ENCODE assay signal across 15 cellular contexts in the genomic region with DNA sequence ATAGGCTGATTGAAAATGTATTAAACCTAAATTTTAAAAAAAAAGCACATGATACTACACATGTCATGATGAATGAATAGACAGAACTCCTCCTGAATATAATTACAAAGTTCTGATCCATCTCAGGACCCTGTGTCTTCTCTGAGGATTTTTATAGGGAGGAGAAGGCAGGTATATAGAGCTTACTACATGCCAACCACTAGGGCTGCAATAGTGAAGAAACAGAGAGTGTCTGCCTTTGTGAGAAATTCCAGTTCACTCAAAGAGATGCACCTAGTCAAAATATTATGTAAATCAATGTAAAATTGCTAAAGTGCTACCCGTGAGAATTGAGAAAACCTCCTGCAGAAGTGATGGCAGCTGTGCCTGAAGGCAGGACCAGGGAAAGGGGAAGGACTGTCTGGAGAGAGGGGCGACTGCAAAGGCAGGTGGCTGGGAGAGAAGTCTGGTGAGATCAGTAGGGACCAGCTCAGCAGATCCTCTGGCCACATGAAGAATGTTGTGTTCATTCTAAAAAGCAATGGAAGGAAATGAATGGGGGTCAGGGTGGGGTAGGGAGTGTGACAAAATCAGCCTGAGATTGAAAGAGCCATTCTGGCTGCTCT. TPM values are rescaled to one million over a fixed set of nuclear protein-coding genes. Genes with fewer than 3 reads are reported as not detected.
DNase-seq lines count a peak whose midpoint lies in the region; ATAC-seq and TF ChIP-seq lines count a peak whose summit lies in the region.
"Had no signal": no experiment of that assay in that cellular context is flagged by ENCODE, and none has a peak within 500 bp of the region (broad histone marks: within the 10 kb centered on the region; RNA-seq: fewer than 3 reads in every experiment).

No MANE protein-coding gene starts in this region.

- H3K36me3 ChIP-seq in GM23338 (ENCODE audit: insufficient read depth) (peaks cover 16% of the 10 kb centered on the region), adipocyte (ENCODE audit: control insufficient read depth, insufficient read depth, low read length, severe bottlenecking) (peaks cover 43% of the 10 kb centered on the region), gastroesophageal sphincter (peaks cover 0 to 44% of the 10 kb centered on the region in 2 donors), vagina (peaks cover 0 to 37% of the 10 kb centered on the region in 2 donors)

- peak overlapping the region; percentile 42; the same call in 1 of the 2 replicates for H3K27ac Mint-ChIP-seq in GM23338
- peak overlapping the region; percentile 31 for H3K27ac Mint-ChIP-seq in stimulated activated memory B cell treated with anti-CD40 and anti-IgM and Interleukin-4, amounts not matched to agents 10 μg/mL and 1 μg/mL and 100 μg/mL, for 72 hours
- H3K27ac Mint-ChIP-seq in activated T-helper 17 cell treated with anti-CD3 and anti-CD28 coated beads, Interleukin-2, amount 50 U/mL, for 72 hours, result no peak overlapping the region

- no peak overlapping the region for H3K4me2 ChIP-seq in GM23338

- DNase-seq in GM23338 (ENCODE audit: low spot score) (peak; percentile 38), adipocyte (ENCODE audit: low read depth) (peak; percentile 38), vagina (ENCODE audit: extremely low spot score in 2 of 2) (no peak), NCI-H2081 (lab: John Stamatoyannopoulos, UW) (no peak)
- DNase-seq: activated CD4-positive, alpha-beta T cell treated with anti-CD3 and anti-CD28 coated beads for 48 hours; DMS153; left cardiac atrium; NCI-H446; retina had no signal

- H3K4me1 Mint-ChIP-seq in GM23338, result peaks cover 13% of the 10 kb centered on the region
- H3K4me1 Mint-ChIP-seq in stimulated activated memory B cell treated with anti-CD40 and anti-IgM and Interleukin-4, amounts not matched to agents 10 μg/mL and 1 μg/mL and 100 μg/mL, for 72 hours, result no peaks in the 10 kb centered on the region
- peaks cover 3% of the 10 kb centered on the region for H3K4me1 Mint-ChIP-seq in activated T-helper 17 cell treated with anti-CD3 and anti-CD28 coated beads, Interleukin-2, amount 50 U/mL, for 72 hours

- H2AFZ ChIP-seq in GM23338, result no peak overlapping the region

- no peaks in the 10 kb centered on the region for H3K9me2 ChIP-seq in GM23338 (ENCODE audit: insufficient read depth)

- H3K4me3 Mint-ChIP-seq in GM23338, result no peak overlapping the region
- no peak overlapping the region for H3K4me3 Mint-ChIP-seq in stimulated activated memory B cell treated with anti-CD40 and anti-IgM and Interleukin-4, amounts not matched to agents 10 μg/mL and 1 μg/mL and 100 μg/mL, for 72 hours
- H3K4me3 Mint-ChIP-seq in activated T-helper 17 cell treated with anti-CD3 and anti-CD28 coated beads, Interleukin-2, amount 50 U/mL, for 72 hours, result no peak overlapping the region

- 57% methylated on average over 2 of the region's 2 CpGs; no CpG with 5 or more reads in 1 of the 2 donors for WGBS in gastroesophageal sphincter (ENCODE audit: low coverage in 1 of 2), 2 donors

- TF ChIP-seq CTCF in GM23338 (conservative IDR thresholded peaks at IDR 0.05; ENCODE audit: low read depth in 2 of 2) (peak in 1 of 2 experiments; percentile 32; a peak in 1 of 4 replicates), gastroesophageal sphincter (IDR thresholded peaks at IDR 0.05) (no peak), vagina (IDR thresholded peaks at IDR 0.05) (no peak)

- intact Hi-C loops in vagina (cut with DNase I), result no loop called here

- H3K9ac ChIP-seq in adipocyte (ENCODE audit: low read length), result peak overlapping the region; percentile 55

- no peak for TF ChIP-seq EP300 in gastroesophageal sphincter (IDR thresholded peaks at IDR 0.05)

- no peak for TF ChIP-seq POLR2A in gastroesophageal sphincter (IDR thresholded peaks at IDR 0.05)
- no peak for TF ChIP-seq POLR2A in vagina (IDR thresholded peaks at IDR 0.05)

- ATAC-seq in GM23338 (peak; percentile 68), gastroesophageal sphincter (no peak), GM21825 (IDR thresholded peaks at IDR 0.05; ENCODE audit: unreplicated experiment) (no peak)
- no peak for ATAC-seq in stimulated activated memory B cell treated with anti-CD40 and anti-IgM and Interleukin-4, amounts not matched to agents 10 μg/mL and 1 μg/mL and 100 μg/mL, for 72 hours
- ATAC-seq in activated T-helper 17 cell treated with anti-CD3 and anti-CD28 coated beads, Interleukin-2, amount 50 U/mL, for 72 hours (replicated peaks), result no peak
- ATAC-seq: activated naive CD4-positive, alpha-beta T cell treated with anti-CD3 and anti-CD28 coated beads, Interleukin-2, amount 50 U/mL, for 72 hours had no signal

- H3K4me1 ChIP-seq in GM23338 (ENCODE audit: insufficient read depth) (peaks cover 6% of the 10 kb centered on the region), adipocyte (ENCODE audit: control insufficient read depth, insufficient read depth, low read length) (peaks cover 33% of the 10 kb centered on the region), gastroesophageal sphincter (peaks cover 0 to 18% (median 13%) of the 10 kb centered on the region in 3 donors), vagina (peaks cover 15% of the 10 kb centered on the region)

- H3K79me2 ChIP-seq in GM23338 (replicated peaks; ENCODE audit: insufficient read depth), result no peaks in the 10 kb centered on the region

- peaks cover 3% of the 10 kb centered on the region; the same call in 1 of the 3 replicates for H3K9me3 Mint-ChIP-seq in GM23338
- no peaks in the 10 kb centered on the region for H3K9me3 Mint-ChIP-seq in stimulated activated memory B cell treated with anti-CD40 and anti-IgM and Interleukin-4, amounts not matched to agents 10 μg/mL and 1 μg/mL and 100 μg/mL, for 72 hours
- no peaks in the 10 kb centered on the region for H3K9me3 Mint-ChIP-seq in activated T-helper 17 cell treated with anti-CD3 and anti-CD28 coated beads, Interleukin-2, amount 50 U/mL, for 72 hours
- H3K9me3 Mint-ChIP-seq: activated naive CD4-positive, alpha-beta T cell treated with anti-CD3 and anti-CD28 coated beads, Interleukin-2, amount 50 U/mL, for 72 hours had no signal

- H3K27ac ChIP-seq in GM23338 (ENCODE audit: low read depth) (peak overlapping the region; percentile 33; the same call in 1 of the 2 replicates), gastroesophageal sphincter (peak overlapping the region in 3 of 4 donors; percentile 24 to 74 (median 56)), vagina (no peak overlapping the region)

- H3K36me3 Mint-ChIP-seq in GM23338 (ENCODE audit: low read depth), result peaks cover 34% of the 10 kb centered on the region
- H3K36me3 Mint-ChIP-seq in stimulated activated memory B cell treated with anti-CD40 and anti-IgM and Interleukin-4, amounts not matched to agents 10 μg/mL and 1 μg/mL and 100 μg/mL, for 72 hours, result peaks cover 36% of the 10 kb centered on the region
- H3K36me3 Mint-ChIP-seq in activated T-helper 17 cell treated with anti-CD3 and anti-CD28 coated beads, Interleukin-2, amount 50 U/mL, for 72 hours (ENCODE audit: low read depth), result peaks cover 30% of the 10 kb centered on the region

- no peaks in the 10 kb centered on the region for H4K20me1 ChIP-seq in GM23338 (replicated peaks; ENCODE audit: insufficient read depth)

- H3K27me3 ChIP-seq in GM23338 (ENCODE audit: insufficient read depth), result no peaks in the 10 kb centered on the region
- H3K27me3 ChIP-seq in adipocyte (replicated peaks; ENCODE audit: control insufficient read depth, insufficient read depth, low read length), result no peaks in the 10 kb centered on the region
- H3K27me3 ChIP-seq in gastroesophageal sphincter, result no peaks in the 10 kb centered on the region
- H3K27me3 ChIP-seq in vagina, result no peaks in the 10 kb centered on the region

- peaks cover 5% of the 10 kb centered on the region for H3K27me3 Mint-ChIP-seq in GM23338 (ENCODE audit: insufficient read depth, low read depth, poor library complexity)
- no peaks in the 10 kb centered on the region for H3K27me3 Mint-ChIP-seq in stimulated activated memory B cell treated with anti-CD40 and anti-IgM and Interleukin-4, amounts not matched to agents 10 μg/mL and 1 μg/mL and 100 μg/mL, for 72 hours
- no peaks in the 10 kb centered on the region for H3K27me3 Mint-ChIP-seq in activated T-helper 17 cell treated with anti-CD3 and anti-CD28 coated beads, Interleukin-2, amount 50 U/mL, for 72 hours

- H3K9me3 ChIP-seq in adipocyte (ENCODE audit: control insufficient read depth, low read length) (no peaks in the 10 kb centered on the region), gastroesophageal sphincter (no peaks in the 10 kb centered on the region), vagina (no peaks in the 10 kb centered on the region)

- no peak overlapping the region for H3K4me3 ChIP-seq in GM23338
- no peak overlapping the region for H3K4me3 ChIP-seq in adipocyte (ENCODE audit: low read length)
- H3K4me3 ChIP-seq in gastroesophageal sphincter, result no peak overlapping the region
- no peak overlapping the region for H3K4me3 ChIP-seq in vagina

- H3F3A ChIP-seq in GM23338 (replicated peaks; ENCODE audit: low read depth), result no peaks in the 10 kb centered on the region; the same call in 1 of the 2 replicates

TF ChIP-seq in GM23338, 12 proteins besides CTCF, POLR2A, EP300 and RAD21 (continues in another document):
- TF ChIP-seq, protein P1, sequence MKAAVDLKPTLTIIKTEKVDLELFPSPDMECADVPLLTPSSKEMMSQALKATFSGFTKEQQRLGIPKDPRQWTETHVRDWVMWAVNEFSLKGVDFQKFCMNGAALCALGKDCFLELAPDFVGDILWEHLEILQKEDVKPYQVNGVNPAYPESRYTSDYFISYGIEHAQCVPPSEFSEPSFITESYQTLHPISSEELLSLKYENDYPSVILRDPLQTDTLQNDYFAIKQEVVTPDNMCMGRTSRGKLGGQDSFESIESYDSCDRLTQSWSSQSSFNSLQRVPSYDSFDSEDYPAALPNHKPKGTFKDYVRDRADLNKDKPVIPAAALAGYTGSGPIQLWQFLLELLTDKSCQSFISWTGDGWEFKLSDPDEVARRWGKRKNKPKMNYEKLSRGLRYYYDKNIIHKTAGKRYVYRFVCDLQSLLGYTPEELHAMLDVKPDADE (IDR thresholded peaks at IDR 0.05), result no peak
- TF ChIP-seq JUNB (IDR thresholded peaks at IDR 0.05; ENCODE audit: unreplicated experiment), result no peak

RNA-seq across cellular contexts. Expression of a gene that starts 15.1 kb away (rescaled TPM):
- 38.8 and 40.0 TPM in 2 replicates for total RNA-seq in GM23338 (2014; rRNA removed; shearing (Covaris generic))
- polyA plus RNA-seq in GM23338 (2016; fragmentation: Nextera tagmentation; extraction: Ambion mirVana), result 39.1 and 40.6 TPM in 2 replicates
- total RNA-seq in gastroesophageal sphincter (10 to 100 TPM; 23.8 to 42.0 (median 31.0) TPM), vagina (31.9 TPM)
- 10 to 100 TPM; 11.2 to 31.0 TPM for total RNA-seq in activated T-helper 17 cell treated with anti-CD3 and anti-CD28 coated beads, Interleukin-2, amount 50 U/mL, for 72 hours

RNA-seq across cellular contexts. Expression of a gene that starts 24.2 kb away (rescaled TPM):
- total RNA-seq in GM23338 (2014; rRNA removed; shearing (Covaris generic)), result 180 and 213 TPM in 2 replicates
- 236 and 252 TPM in 2 replicates for polyA plus RNA-seq in GM23338 (2016; fragmentation: Nextera tagmentation; extraction: Ambion mirVana)
- 100 to 1,000 TPM; 123 to 228 (median 171) TPM for total RNA-seq in gastroesophageal sphincter
- total RNA-seq in vagina, result 145 TPM
- total RNA-seq in activated T-helper 17 cell treated with anti-CD3 and anti-CD28 coated beads, Interleukin-2, amount 50 U/mL, for 72 hours, result 100 to 1,000 TPM; 218 to 229 TPM

RNA-seq across cellular contexts. Expression of a gene that starts 31.0 kb away (rescaled TPM):
- not detected in 2 replicates for total RNA-seq in GM23338 (2014; rRNA removed; shearing (Covaris generic))
- polyA plus RNA-seq in GM23338 (2016; fragmentation: Nextera tagmentation; extraction: Ambion mirVana), result not detected in 2 replicates
- total RNA-seq in gastroesophageal sphincter (under 1 TPM in 1 of 4 donors, not detected in 3; 0.12 TPM), vagina (not detected)
- total RNA-seq in activated T-helper 17 cell treated with anti-CD3 and anti-CD28 coated beads, Interleukin-2, amount 50 U/mL, for 72 hours, result not detected
- total RNA-seq: activated naive CD4-positive, alpha-beta T cell treated with anti-CD3 and anti-CD28 coated beads, Interleukin-2, amount 50 U/mL, for 72 hours; left cardiac atrium; SK-MEL-5 had no signal

Comparison
In these comparisons a context has a peak if more than half of its experiments do, and no peak if none do; other contexts are left out.
1. DNase-seq: peak in GM23338 (single experiment) and adipocyte (single experiment); none in vagina (0 of 2) and NCI-H2081 (0 of 2).